Comparison of ENCODE assay signal across 10 cellular contexts in the genomic region with DNA sequence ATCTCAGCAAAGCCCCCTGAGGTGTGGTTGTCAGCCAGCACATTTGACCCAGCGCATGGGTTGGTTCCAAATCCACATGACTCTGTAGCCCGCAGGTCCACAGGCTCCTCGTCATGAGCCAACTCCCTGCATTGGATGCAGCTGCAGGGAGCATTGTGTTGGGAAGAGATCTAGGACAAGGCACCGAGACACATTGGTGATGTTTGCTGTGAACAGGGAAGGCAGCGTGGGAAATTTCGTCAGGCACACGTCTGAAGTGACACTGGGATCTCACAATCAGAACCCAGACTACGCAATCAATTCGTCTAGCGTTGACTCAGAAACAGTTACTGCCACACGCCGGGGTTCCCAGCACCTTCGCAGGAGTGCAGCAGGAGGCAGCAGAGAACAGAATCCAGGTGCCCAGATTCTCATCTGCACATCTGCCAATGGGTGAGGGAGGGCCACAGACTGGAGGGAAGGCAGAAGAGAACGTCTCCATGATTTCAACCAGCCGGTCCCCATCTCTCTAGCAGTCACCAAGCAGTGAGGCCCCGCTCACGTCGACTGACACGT.
DNase-seq lines count a peak whose midpoint lies in the region; ATAC-seq, FAIRE-seq and TF ChIP-seq lines count a peak whose summit lies in the region.
"Had no signal": no experiment of that assay in that cellular context is flagged by ENCODE, and none has a peak within 500 bp of the region (broad histone marks: within the 10 kb centered on the region; RNA-seq: fewer than 3 reads in every experiment).

No MANE protein-coding gene starts in this region.

- no peak for TF ChIP-seq RAD21 in neural cell (conservative IDR thresholded peaks at IDR 0.05)

- H3K27ac ChIP-seq in breast epithelium (no peak overlapping the region), neural cell (ENCODE audit: low read length) (no peak overlapping the region)
- H3K27ac ChIP-seq: KMS-11 had no signal

- POLR2A ChIA-PET in GM10248 (lab: Yijun Ruan, JAX), result no interaction called here

- TF ChIP-seq POLR2A in breast epithelium (IDR thresholded peaks at IDR 0.05), result no peak

- TF ChIP-seq EP300 in neural cell (conservative IDR thresholded peaks at IDR 0.05; ENCODE audit: poor library complexity, severe bottlenecking), result no peak

- TF ChIP-seq CTCF in GM10248 (IDR thresholded peaks at IDR 0.05; ENCODE audit: control extremely low read depth, extremely low read depth, low read depth, missing control alignments) (peak; percentile 17), LNCaP clone FGC (IDR thresholded peaks at IDR 0.05; ENCODE audit: control insufficient read depth, extremely low read depth, insufficient read depth) (peak; percentile 68), breast epithelium (IDR thresholded peaks at IDR 0.05) (peak in 2 of 3 donors; percentile 42 to 57), neural cell (IDR thresholded peaks at IDR 0.05; ENCODE audit: poor library complexity, severe bottlenecking) (peak; percentile 29)

- H3K9me2 ChIP-seq in neural cell (ENCODE audit: insufficient read depth, low read length), result no peaks in the 10 kb centered on the region

- H3K36me3 ChIP-seq in breast epithelium, result no peaks in the 10 kb centered on the region
- H3K36me3 ChIP-seq in neural cell (ENCODE audit: insufficient read depth, low read length), result no peaks in the 10 kb centered on the region

- H3K4me3 ChIP-seq in LNCaP clone FGC (ENCODE audit: low read depth, low read length) (no peak overlapping the region), breast epithelium (no peak overlapping the region), neural cell (ENCODE audit: low read length) (no peak overlapping the region)

- no peak for ATAC-seq in GM21367 (IDR thresholded peaks at IDR 0.05; ENCODE audit: unreplicated experiment)

- no peak overlapping the region for H2AFZ ChIP-seq in neural cell (ENCODE audit: low read depth, low read length)

- no peak overlapping the region for H3K4me2 ChIP-seq in neural cell (ENCODE audit: low read length)
- H3K4me2 ChIP-seq: KMS-11 had no signal

- H3F3A ChIP-seq in neural cell (ENCODE audit: insufficient read depth, low read length, poor library complexity, severe bottlenecking), result no peaks in the 10 kb centered on the region

- no peaks in the 10 kb centered on the region for H3K79me2 ChIP-seq in neural cell (replicated peaks; ENCODE audit: insufficient read depth, low read length)

- H3K4me1 ChIP-seq in breast epithelium, result no peaks in the 10 kb centered on the region

- H3K9me3 ChIP-seq in breast epithelium (no peaks in the 10 kb centered on the region), neural cell (ENCODE audit: low read length) (no peaks in the 10 kb centered on the region)

- intact Hi-C loops in breast epithelium (cut with DNase I; ENCODE audit: low total_unique reads), result no loop called here

- H3K9ac ChIP-seq in neural cell (ENCODE audit: low read length), result no peak overlapping the region
- H3K9ac ChIP-seq: KMS-11 had no signal

- no peak for DNase-seq in GM10248 (ENCODE audit: extremely low spot score)
- DNase-seq in LNCaP clone FGC (ENCODE audit: low read depth), result peak; percentile 22
- no peak for DNase-seq in breast epithelium (ENCODE audit: low spot score in 2 of 2)
- no peak for DNase-seq in middle frontal gyrus (ENCODE audit: extremely low spot score, low spot score)
- DNase-seq in GM19239 (ENCODE audit: insufficient read length, low spot score), result no peak
- DNase-seq: activated effector memory CD4-positive, alpha-beta T cell treated with anti-CD3 and anti-CD28 coated beads, Interleukin-2, amount 50 U/mL, for 16 hours had no signal

- FAIRE-seq in GM19239 (lab: Jason Lieb, UNC), result no peak
- FAIRE-seq: GM12891 had no signal

- CTCF ChIA-PET in GM10248 (lab: Yijun Ruan, JAX), result no interaction called here

- H3K27me3 ChIP-seq in breast epithelium, result no peaks in the 10 kb centered on the region
- no peaks in the 10 kb centered on the region for H3K27me3 ChIP-seq in neural cell (ENCODE audit: insufficient read depth, low read depth, low read length)

- H4K20me1 ChIP-seq in neural cell (ENCODE audit: insufficient read depth), result no peaks in the 10 kb centered on the region

TF ChIP-seq in neural cell, 6 proteins besides CTCF, POLR2A, EP300 and RAD21:
- no peak for TF ChIP-seq SMC3 (conservative IDR thresholded peaks at IDR 0.05; ENCODE audit: poor library complexity)
- TF ChIP-seq TAF1 (IDR thresholded peaks at IDR 0.05; ENCODE audit: low read depth), result no peak

Comparison
In these comparisons a context has a peak if more than half of its experiments do, and no peak if none do; other contexts are left out.
1. CTCF ChIP-seq: peak in every context shown above with its lines; median percentile 68 in LNCaP clone FGC; 50 in breast epithelium; 29 in neural cell; 17 in GM10248.